ENCODE assay signal across 10 cellular contexts in the genomic region with DNA sequence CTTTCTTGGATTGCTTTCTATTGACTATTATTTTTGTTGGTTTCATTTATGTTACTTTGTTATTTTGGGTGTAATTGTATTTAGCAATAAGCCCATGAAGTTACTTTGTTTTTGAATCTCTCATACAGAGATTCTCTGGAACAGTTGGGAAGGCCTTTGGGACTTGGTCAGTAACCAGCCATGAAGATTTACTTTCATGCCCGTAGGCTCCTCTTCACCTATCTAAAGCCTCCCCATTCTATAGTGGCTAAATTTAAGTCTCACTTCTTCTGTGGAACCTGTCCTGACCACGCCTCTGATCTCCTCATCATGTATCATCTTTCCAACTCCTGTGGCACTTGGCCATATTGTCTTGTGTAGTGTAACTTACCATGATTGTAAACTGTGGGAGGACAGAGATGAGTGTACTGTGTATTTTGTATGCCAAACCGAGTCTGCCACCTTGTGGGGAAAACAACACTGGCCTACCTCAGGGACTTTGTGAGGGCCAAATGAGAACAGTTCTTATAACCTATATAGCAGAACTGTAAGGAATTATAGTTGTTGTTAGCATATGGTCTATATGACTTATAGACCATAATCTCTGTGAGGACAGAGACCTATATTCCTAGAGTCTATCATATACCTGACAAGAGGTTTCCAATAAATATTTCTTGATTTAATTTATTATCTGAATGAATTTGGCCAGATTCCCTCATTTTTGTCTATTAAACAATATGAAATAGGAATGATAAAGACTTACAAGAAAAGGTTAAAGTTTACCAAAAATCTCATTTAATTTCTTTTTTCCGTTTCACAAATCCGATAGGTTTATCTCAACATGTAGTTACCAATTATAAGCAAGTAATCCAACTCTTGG.
DNase-seq lines count a peak whose midpoint lies in the region; ATAC-seq, FAIRE-seq and TF ChIP-seq lines count a peak whose summit lies in the region.
"Had no signal": no experiment of that assay in that cellular context is flagged by ENCODE, and none has a peak within 500 bp of the region (broad histone marks: within the 10 kb centered on the region; RNA-seq: fewer than 3 reads in every experiment).

No MANE protein-coding gene starts in this region.

- peak; percentile 69 to 79 for TF ChIP-seq CTCF in endothelial cell of umbilical vein (IDR thresholded peaks at IDR 0.05; ENCODE audit: extremely low read depth in 1 of 2, insufficient read depth in 1 of 2, low read depth in 1 of 2, low read length in 2 of 2)
- TF ChIP-seq CTCF in mucosa of descending colon (IDR thresholded peaks at IDR 0.05) = peak; percentile 57

- no peaks in the 10 kb centered on the region for H3K36me3 ChIP-seq in endothelial cell of umbilical vein (ENCODE audit: control insufficient read depth in 2 of 2, extremely low read depth in 1 of 2, insufficient read depth in 2 of 2, low read length in 2 of 2)
- H3K36me3 ChIP-seq in mucosa of descending colon (ENCODE audit: low read depth) = no peaks in the 10 kb centered on the region
- H3K36me3 ChIP-seq: neutrophil had no signal

- H3K4me2 ChIP-seq in endothelial cell of umbilical vein (ENCODE audit: insufficient read depth, low read length) = no peak overlapping the region
- H3K4me2 ChIP-seq: BLaER1 treated with 17β-estradiol and CSF1 and Interleukin-3, amounts not matched to agents 10 nM and 100 nM had no signal

- POLR2A ChIA-PET in activated CD4-positive, alpha-beta memory T cell treated with anti-CD3 and anti-CD28 coated beads, Interleukin-2, amount 10 ng/mL, durations not matched to agents 7 days and 5 days (lab: Charles Lee) = interaction anchor here (1.0 to 1.3 kb wide), 3 partner anchors 70 to 104 kb away, joined by 3 to 4 read pairs (median 3); no protein-coding TSS in a partner anchor
- POLR2A ChIA-PET in endothelial cell of umbilical vein (lab: Charles Lee) = interaction anchor here (0.7 kb wide), 1 partner anchor 117 kb away, joined by 6 read pairs; no protein-coding TSS in a partner anchor

- no peaks in the 10 kb centered on the region for H3K36me3 Mint-ChIP-seq in activated CD4-positive, alpha-beta memory T cell treated with anti-CD3 and anti-CD28 coated beads, Interleukin-2, amount 10 ng/mL, durations not matched to agents 7 days and 5 days (ENCODE audit: low read depth)
- peaks cover 5 to 7% of the 10 kb centered on the region in 2 donors for H3K36me3 Mint-ChIP-seq in stimulated activated naive B cell treated with anti-CD40 and anti-IgM and Interleukin-4, amounts not matched to agents 10 μg/mL and 1 μg/mL and 100 μg/mL, for 72 hours

- H3K4me3 ChIP-seq in endothelial cell of umbilical vein (replicated peaks in 1 of 3; ENCODE audit: insufficient read depth in 1 of 3, low read depth in 1 of 3, low read length in 3 of 3) (no peak overlapping the region), mucosa of descending colon (no peak overlapping the region)
- H3K4me3 ChIP-seq: BLaER1 treated with 17β-estradiol and CSF1 and Interleukin-3, amounts not matched to agents 10 nM and 100 nM had no signal

- no peak overlapping the region for H3K4me3 Mint-ChIP-seq in activated CD4-positive, alpha-beta memory T cell treated with anti-CD3 and anti-CD28 coated beads, Interleukin-2, amount 10 ng/mL, durations not matched to agents 7 days and 5 days
- no peak overlapping the region for H3K4me3 Mint-ChIP-seq in stimulated activated naive B cell treated with anti-CD40 and anti-IgM and Interleukin-4, amounts not matched to agents 10 μg/mL and 1 μg/mL and 100 μg/mL, for 72 hours

- no peaks in the 10 kb centered on the region for H4K20me1 ChIP-seq in endothelial cell of umbilical vein (replicated peaks; ENCODE audit: control insufficient read depth, extremely low read depth, insufficient read depth, low read length)
- H4K20me1 ChIP-seq: BLaER1 treated with 17β-estradiol and CSF1 and Interleukin-3, amounts not matched to agents 10 nM and 100 nM had no signal

- no peaks in the 10 kb centered on the region for H3K9me3 Mint-ChIP-seq in activated CD4-positive, alpha-beta memory T cell treated with anti-CD3 and anti-CD28 coated beads, Interleukin-2, amount 10 ng/mL, durations not matched to agents 7 days and 5 days
- no peaks in the 10 kb centered on the region for H3K9me3 Mint-ChIP-seq in stimulated activated naive B cell treated with anti-CD40 and anti-IgM and Interleukin-4, amounts not matched to agents 10 μg/mL and 1 μg/mL and 100 μg/mL, for 72 hours

- intact Hi-C loops in endothelial cell of umbilical vein (cut with micrococcal nuclease) = loop anchor here (1.0 to 2.0 kb wide), 3 partner anchors 76 to 377 kb away; partner anchors contain the start of genes GANC, HAUS2, LRRC57 and STARD9
- intact Hi-C loops in mucosa of descending colon (cut with DNase I, micrococcal nuclease) = loop anchor here in 1 of 2 donors (10.0 kb wide), 1 partner anchor 106 kb away; the partner anchor contains the start of genes HAUS2 and LRRC57

- peak; percentile 67 for ATAC-seq in HG03442 (IDR thresholded peaks at IDR 0.05; ENCODE audit: unreplicated experiment)
- ATAC-seq in mucosa of descending colon = peak; percentile 96
- peak; percentile 100 for ATAC-seq in stimulated activated naive B cell treated with anti-CD40 and anti-IgM and Interleukin-4, amounts not matched to agents 10 μg/mL and 1 μg/mL and 100 μg/mL, for 72 hours (replicated peaks)

- no peak overlapping the region for H3K27ac Mint-ChIP-seq in activated CD4-positive, alpha-beta memory T cell treated with anti-CD3 and anti-CD28 coated beads, Interleukin-2, amount 10 ng/mL, durations not matched to agents 7 days and 5 days
- H3K27ac Mint-ChIP-seq in stimulated activated naive B cell treated with anti-CD40 and anti-IgM and Interleukin-4, amounts not matched to agents 10 μg/mL and 1 μg/mL and 100 μg/mL, for 72 hours = no peak overlapping the region

- H2AFZ ChIP-seq in endothelial cell of umbilical vein (ENCODE audit: low read depth, low read length) = peak overlapping the region; percentile 69

- no peak overlapping the region for H3K27ac ChIP-seq in endothelial cell of umbilical vein (ENCODE audit: insufficient read depth, low read depth, low read length)
- H3K27ac ChIP-seq: BLaER1 treated with 17β-estradiol and CSF1 and Interleukin-3, amounts not matched to agents 10 nM and 100 nM; neutrophil had no signal

- DNase-seq in NCI-H1436 (lab: John Stamatoyannopoulos, UW) (peak; percentile 22), NCI-H1436 treated with DMSO at 0.1 percent for 48 hours (lab: John Stamatoyannopoulos, UW) (no peak), NCI-H774 (lab: John Stamatoyannopoulos, UW) (peak; percentile 36), endothelial cell of umbilical vein (ENCODE audit: low read depth, low spot score) (peak; percentile 87), mucosa of descending colon (peak in 2 of 3 donors; percentile 63 to 90)
- DNase-seq in activated CD4-positive, alpha-beta memory T cell treated with anti-CD3 and anti-CD28 coated beads, Interleukin-2, amount 10 ng/mL, durations not matched to agents 7 days and 5 days = peak; percentile 79
- peak; percentile 54 for DNase-seq in stimulated activated naive B cell treated with anti-CD40 and anti-IgM and Interleukin-4, amounts not matched to agents 10 μg/mL and 1 μg/mL and 100 μg/mL, for 72 hours

- no peak overlapping the region for H3K9ac ChIP-seq in endothelial cell of umbilical vein (replicated peaks; ENCODE audit: extremely low read depth, insufficient read depth, low read length)
- H3K9ac ChIP-seq: BLaER1 treated with 17β-estradiol and CSF1 and Interleukin-3, amounts not matched to agents 10 nM and 100 nM had no signal

- dilution Hi-C loops in endothelial cell of umbilical vein (cut with MboI; ENCODE audit: extremely low pct_ligation_motif_present, low sequenced_read_pairs) = no loop called here

- no peaks in the 10 kb centered on the region for H3K27me3 ChIP-seq in endothelial cell of umbilical vein (ENCODE audit: control insufficient read depth in 2 of 2, insufficient read depth in 2 of 2, low read length in 2 of 2)
- H3K27me3 ChIP-seq: BLaER1 treated with 17β-estradiol and CSF1 and Interleukin-3, amounts not matched to agents 10 nM and 100 nM; neutrophil had no signal

- H3K79me2 ChIP-seq in endothelial cell of umbilical vein (ENCODE audit: control insufficient read depth, insufficient read depth, low read length) = no peaks in the 10 kb centered on the region

- TF ChIP-seq POLR2A in endothelial cell of umbilical vein (IDR thresholded peaks at IDR 0.05; ENCODE audit: low read depth, low read length) = no peak

- no peaks in the 10 kb centered on the region for H3K27me3 Mint-ChIP-seq in activated CD4-positive, alpha-beta memory T cell treated with anti-CD3 and anti-CD28 coated beads, Interleukin-2, amount 10 ng/mL, durations not matched to agents 7 days and 5 days
- no peaks in the 10 kb centered on the region for H3K27me3 Mint-ChIP-seq in stimulated activated naive B cell treated with anti-CD40 and anti-IgM and Interleukin-4, amounts not matched to agents 10 μg/mL and 1 μg/mL and 100 μg/mL, for 72 hours

- CTCF ChIA-PET in activated CD4-positive, alpha-beta memory T cell treated with anti-CD3 and anti-CD28 coated beads, Interleukin-2, amount 10 ng/mL, durations not matched to agents 7 days and 5 days (lab: Charles Lee) = interaction anchor here (0.5 to 1.4 kb wide), 6 partner anchors 67 to 153 kb away, joined by 3 to 7 read pairs (median 3); no protein-coding TSS in a partner anchor
- CTCF ChIA-PET in endothelial cell of umbilical vein (lab: Charles Lee) = interaction anchor here (0.7 to 1.9 kb wide), 21 partner anchors 8 to 276 kb away, joined by 3 to 15 read pairs (median 4); partner anchors contain the start of genes HAUS2, LRRC57, STARD9 and ZNF106

- no peaks in the 10 kb centered on the region for H3K9me1 ChIP-seq in endothelial cell of umbilical vein (replicated peaks; ENCODE audit: control insufficient read depth, extremely low read depth, insufficient read depth, low read length)

- peak; percentile 76 for FAIRE-seq in endothelial cell of umbilical vein (lab: Jason Lieb, UNC)

- peaks cover 21% of the 10 kb centered on the region for H3K4me1 Mint-ChIP-seq in activated CD4-positive, alpha-beta memory T cell treated with anti-CD3 and anti-CD28 coated beads, Interleukin-2, amount 10 ng/mL, durations not matched to agents 7 days and 5 days
- H3K4me1 Mint-ChIP-seq in stimulated activated naive B cell treated with anti-CD40 and anti-IgM and Interleukin-4, amounts not matched to agents 10 μg/mL and 1 μg/mL and 100 μg/mL, for 72 hours = peaks cover 2 to 6% of the 10 kb centered on the region in 2 donors

- H3K4me1 ChIP-seq in endothelial cell of umbilical vein (ENCODE audit: control insufficient read depth, extremely low read depth, insufficient read depth, low read length) (no peaks in the 10 kb centered on the region), mucosa of descending colon (ENCODE audit: low read depth) (no peaks in the 10 kb centered on the region)

- H3K9me3 ChIP-seq in endothelial cell of umbilical vein (replicated peaks; ENCODE audit: control insufficient read depth, insufficient read depth, low read length) (no peaks in the 10 kb centered on the region), mucosa of descending colon (no peaks in the 10 kb centered on the region)
- H3K9me3 ChIP-seq: BLaER1 treated with 17β-estradiol and CSF1 and Interleukin-3, amounts not matched to agents 10 nM and 100 nM; neutrophil had no signal

- BruUV-seq in endothelial cell of umbilical vein (replicated peaks; lab: Mats Ljungman, UMichigan) = no TSS peak

TF ChIP-seq in endothelial cell of umbilical vein, 7 proteins besides CTCF, POLR2A, EP300 and RAD21 (continues in another document):
- TF ChIP-seq MYC (IDR thresholded peaks at IDR 0.05; ENCODE audit: low read depth, low read length) = no peak
